ENCODE assay signal across 1 cellular context in the genomic region with DNA sequence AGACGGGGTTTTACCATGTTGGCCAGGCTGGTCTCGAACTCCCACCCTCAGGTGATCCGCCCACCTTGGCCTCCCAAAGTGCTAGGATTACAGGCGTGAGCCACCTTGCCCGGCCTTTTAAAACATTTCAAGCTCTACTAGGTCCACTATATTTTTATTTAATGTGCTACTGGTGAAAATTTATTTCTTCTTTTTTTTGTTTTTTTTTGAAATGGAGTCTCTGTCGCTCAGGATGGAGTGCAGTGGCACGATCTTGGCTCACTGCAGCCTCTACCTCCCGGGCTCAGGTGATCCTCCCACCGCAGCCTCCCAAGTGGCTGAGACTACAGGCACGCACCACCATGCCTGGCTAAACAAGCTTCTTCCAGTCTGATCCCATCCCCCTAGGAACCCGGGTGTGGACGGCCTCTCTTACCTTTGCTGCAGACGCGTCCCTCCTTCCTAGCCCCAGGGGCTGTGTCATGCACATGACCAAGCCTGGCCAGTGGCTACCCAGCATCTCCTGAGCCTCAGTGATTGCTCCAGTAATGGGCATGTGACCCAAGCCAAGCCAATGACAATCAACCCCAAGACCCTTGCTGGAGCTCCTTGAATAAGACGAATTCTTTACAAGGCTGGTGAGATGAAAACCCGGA.
TF ChIP-seq lines count a peak whose summit lies in the region.

No MANE protein-coding gene starts in this region.

TF ChIP-seq in HepG2, 621 proteins besides CTCF, POLR2A, EP300 and RAD21:
- TF ChIP-seq, protein P1, sequence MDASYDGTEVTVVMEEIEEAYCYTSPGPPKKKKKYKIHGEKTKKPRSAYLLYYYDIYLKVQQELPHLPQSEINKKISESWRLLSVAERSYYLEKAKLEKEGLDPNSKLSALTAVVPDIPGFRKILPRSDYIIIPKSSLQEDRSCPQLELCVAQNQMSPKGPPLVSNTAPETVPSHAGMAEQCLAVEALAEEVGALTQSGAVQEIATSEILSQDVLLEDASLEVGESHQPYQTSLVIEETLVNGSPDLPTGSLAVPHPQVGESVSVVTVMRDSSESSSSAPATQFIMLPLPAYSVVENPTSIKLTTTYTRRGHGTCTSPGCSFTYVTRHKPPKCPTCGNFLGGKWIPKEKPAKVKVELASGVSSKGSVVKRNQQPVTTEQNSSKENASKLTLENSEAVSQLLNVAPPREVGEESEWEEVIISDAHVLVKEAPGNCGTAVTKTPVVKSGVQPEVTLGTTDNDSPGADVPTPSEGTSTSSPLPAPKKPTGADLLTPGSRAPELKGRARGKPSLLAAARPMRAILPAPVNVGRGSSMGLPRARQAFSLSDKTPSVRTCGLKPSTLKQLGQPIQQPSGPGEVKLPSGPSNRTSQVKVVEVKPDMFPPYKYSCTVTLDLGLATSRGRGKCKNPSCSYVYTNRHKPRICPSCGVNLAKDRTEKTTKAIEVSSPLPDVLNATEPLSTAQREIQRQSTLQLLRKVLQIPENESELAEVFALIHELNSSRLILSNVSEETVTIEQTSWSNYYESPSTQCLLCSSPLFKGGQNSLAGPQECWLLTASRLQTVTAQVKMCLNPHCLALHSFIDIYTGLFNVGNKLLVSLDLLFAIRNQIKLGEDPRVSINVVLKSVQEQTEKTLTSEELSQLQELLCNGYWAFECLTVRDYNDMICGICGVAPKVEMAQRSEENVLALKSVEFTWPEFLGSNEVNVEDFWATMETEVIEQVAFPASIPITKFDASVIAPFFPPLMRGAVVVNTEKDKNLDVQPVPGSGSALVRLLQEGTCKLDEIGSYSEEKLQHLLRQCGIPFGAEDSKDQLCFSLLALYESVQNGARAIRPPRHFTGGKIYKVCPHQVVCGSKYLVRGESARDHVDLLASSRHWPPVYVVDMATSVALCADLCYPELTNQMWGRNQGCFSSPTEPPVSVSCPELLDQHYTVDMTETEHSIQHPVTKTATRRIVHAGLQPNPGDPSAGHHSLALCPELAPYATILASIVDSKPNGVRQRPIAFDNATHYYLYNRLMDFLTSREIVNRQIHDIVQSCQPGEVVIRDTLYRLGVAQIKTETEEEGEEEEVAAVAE (CRISPR knock-in tag; IDR thresholded peaks at IDR 0.05; ENCODE audit: borderline replicate concordance), result no peak
- TF ChIP-seq, protein P2, sequence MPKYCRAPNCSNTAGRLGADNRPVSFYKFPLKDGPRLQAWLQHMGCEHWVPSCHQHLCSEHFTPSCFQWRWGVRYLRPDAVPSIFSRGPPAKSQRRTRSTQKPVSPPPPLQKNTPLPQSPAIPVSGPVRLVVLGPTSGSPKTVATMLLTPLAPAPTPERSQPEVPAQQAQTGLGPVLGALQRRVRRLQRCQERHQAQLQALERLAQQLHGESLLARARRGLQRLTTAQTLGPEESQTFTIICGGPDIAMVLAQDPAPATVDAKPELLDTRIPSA (CRISPR knock-in tag; IDR thresholded peaks at IDR 0.05; ENCODE audit: borderline replicate concordance), result no peak
- TF ChIP-seq, protein P3, sequence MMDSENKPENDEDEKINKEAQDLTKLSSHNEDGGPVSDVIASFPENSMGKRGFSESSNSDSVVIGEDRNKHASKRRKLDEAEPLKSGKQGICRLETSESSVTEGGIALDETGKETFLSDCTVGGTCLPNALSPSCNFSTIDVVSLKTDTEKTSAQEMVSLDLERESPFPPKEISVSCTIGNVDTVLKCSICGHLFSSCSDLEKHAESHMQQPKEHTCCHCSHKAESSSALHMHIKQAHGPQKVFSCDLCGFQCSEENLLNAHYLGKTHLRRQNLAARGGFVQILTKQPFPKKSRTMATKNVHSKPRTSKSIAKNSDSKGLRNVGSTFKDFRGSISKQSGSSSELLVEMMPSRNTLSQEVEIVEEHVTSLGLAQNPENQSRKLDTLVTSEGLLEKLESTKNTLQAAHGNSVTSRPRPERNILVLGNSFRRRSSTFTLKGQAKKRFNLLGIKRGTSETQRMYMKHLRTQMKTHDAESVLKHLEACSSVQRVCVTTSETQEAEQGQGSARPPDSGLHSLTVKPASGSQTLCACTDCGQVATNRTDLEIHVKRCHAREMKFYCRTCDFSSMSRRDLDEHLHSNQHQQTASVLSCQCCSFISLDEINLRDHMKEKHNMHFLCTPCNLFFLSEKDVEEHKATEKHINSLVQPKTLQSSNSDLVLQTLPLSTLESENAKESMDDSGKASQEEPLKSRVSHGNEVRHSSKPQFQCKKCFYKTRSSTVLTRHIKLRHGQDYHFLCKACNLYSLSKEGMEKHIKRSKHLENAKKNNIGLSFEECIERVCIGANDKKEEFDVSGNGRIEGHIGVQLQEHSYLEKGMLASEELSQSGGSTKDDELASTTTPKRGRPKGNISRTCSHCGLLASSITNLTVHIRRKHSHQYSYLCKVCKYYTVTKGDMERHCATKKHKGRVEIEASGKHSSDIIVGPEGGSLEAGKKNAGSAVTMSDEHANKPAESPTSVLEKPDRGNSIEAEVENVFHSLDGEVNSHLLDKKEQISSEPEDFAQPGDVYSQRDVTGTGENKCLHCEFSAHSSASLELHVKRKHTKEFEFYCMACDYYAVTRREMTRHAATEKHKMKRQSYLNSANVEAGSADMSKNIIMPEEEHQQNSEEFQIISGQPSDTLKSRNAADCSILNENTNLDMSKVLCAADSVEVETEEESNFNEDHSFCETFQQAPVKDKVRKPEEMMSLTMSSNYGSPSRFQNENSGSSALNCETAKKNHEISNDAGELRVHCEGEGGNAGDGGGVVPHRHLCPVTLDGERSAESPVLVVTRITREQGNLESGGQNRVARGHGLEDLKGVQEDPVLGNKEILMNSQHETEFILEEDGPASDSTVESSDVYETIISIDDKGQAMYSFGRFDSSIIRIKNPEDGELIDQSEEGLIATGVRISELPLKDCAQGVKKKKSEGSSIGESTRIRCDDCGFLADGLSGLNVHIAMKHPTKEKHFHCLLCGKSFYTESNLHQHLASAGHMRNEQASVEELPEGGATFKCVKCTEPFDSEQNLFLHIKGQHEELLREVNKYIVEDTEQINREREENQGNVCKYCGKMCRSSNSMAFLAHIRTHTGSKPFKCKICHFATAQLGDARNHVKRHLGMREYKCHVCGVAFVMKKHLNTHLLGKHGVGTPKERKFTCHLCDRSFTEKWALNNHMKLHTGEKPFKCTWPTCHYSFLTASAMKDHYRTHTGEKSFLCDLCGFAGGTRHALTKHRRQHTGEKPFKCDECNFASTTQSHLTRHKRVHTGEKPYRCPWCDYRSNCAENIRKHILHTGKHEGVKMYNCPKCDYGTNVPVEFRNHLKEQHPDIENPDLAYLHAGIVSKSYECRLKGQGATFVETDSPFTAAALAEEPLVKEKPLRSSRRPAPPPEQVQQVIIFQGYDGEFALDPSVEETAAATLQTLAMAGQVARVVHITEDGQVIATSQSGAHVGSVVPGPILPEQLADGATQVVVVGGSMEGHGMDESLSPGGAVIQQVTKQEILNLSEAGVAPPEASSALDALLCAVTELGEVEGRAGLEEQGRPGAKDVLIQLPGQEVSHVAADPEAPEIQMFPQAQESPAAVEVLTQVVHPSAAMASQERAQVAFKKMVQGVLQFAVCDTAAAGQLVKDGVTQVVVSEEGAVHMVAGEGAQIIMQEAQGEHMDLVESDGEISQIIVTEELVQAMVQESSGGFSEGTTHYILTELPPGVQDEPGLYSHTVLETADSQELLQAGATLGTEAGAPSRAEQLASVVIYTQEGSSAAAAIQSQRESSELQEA (CRISPR knock-in tag; IDR thresholded peaks at IDR 0.05; ENCODE audit: not compliant biosample characterization), result no peak
- TF ChIP-seq FOSL2 (CRISPR knock-in tag; IDR thresholded peaks at IDR 0.05) (0 out of 2 replicates have a peak, but pooled peaks have one; percentile 4), ZFP90 (CRISPR knock-in tag; IDR thresholded peaks at IDR 0.05; ENCODE audit: borderline replicate concordance) (no peak)
- TF ChIP-seq, protein P4, sequence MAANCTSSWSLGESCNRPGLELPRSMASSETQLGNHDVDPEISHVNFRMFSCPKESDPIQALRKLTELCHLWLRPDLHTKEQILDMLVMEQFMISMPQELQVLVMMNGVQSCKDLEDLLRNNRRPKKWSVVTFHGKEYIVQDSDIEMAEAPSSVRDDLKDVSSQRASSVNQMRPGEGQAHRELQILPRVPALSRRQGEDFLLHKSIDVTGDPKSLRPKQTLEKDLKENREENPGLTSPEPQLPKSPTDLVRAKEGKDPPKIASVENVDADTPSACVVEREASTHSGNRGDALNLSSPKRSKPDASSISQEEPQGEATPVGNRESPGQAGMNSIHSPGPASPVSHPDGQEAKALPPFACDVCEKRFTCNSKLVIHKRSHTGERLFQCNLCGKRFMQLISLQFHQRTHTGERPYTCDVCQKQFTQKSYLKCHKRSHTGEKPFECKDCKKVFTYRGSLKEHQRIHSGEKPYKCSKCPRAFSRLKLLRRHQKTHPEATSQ (CRISPR knock-in tag; IDR thresholded peaks at IDR 0.05; ENCODE audit: borderline replicate concordance), result 0 out of 2 replicates have a peak, but pooled peaks have one; percentile 34
